Comparison of ENCODE assay signal across 16 cellular contexts in the genomic region with DNA sequence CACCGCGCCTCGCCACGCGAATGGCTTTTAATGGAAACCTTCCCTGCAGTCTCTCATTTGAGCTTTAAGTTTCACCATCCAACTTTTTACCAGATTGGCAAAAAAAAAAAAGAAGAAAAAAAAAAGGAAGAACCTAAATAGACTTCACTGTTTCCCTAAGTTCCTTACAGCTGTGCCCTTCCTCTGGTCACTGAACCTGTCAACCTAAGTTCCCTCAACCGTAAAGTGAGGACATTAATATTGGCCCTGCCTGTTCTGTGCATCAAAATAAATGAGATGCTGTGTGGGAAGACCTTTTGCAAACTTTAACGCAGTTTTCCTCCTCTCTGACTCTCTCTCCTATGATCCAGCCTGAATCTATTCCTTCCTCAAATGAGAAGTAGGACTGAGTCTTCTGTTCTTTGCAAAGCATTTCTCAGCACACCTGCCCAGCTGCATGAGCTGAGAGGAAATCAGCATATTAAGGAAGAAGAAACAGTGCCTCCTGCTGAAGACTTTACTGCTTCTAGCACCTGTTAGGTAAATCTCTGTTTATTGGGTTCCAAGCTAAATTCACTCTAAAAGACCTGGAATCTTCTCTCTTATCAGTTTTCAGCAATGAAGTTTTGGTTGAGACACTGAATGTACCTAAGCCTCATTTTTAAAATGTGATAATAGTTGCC.
DNase-seq lines count a peak whose midpoint lies in the region; ATAC-seq and TF ChIP-seq lines count a peak whose summit lies in the region.
"Had no signal": no experiment of that assay in that cellular context is flagged by ENCODE, and none has a peak within 500 bp of the region (broad histone marks: within the 10 kb centered on the region; RNA-seq: fewer than 3 reads in every experiment).

No MANE protein-coding gene starts in this region.

- peaks cover 0 to 12% (median 4%) of the 10 kb centered on the region in 5 donors for H3K27me3 Mint-ChIP-seq in naive thymus-derived CD4-positive, alpha-beta T cell

- ATAC-seq in naive thymus-derived CD4-positive, alpha-beta T cell = no peak
- ATAC-seq in GM18861 (IDR thresholded peaks at IDR 0.05; ENCODE audit: unreplicated experiment) (no peak), HG03378 (IDR thresholded peaks at IDR 0.05; ENCODE audit: unreplicated experiment) (no peak)
- ATAC-seq: activated CD8-positive, alpha-beta memory T cell treated with anti-CD3 and anti-CD28 coated beads, Interleukin-2, amount 10 ng/mL, durations not matched to agents 7 days and 5 days; T-cell had no signal

- intact Hi-C loops in dorsolateral prefrontal cortex (cut with DNase I) = no loop called here
- intact Hi-C loops in naive thymus-derived CD4-positive, alpha-beta T cell (cut with micrococcal nuclease) = no loop called here

- H3K36me3 ChIP-seq in H7 (replicated peaks; ENCODE audit: control insufficient read depth, insufficient read depth, low read length) = no peaks in the 10 kb centered on the region
- peaks cover 76% of the 10 kb centered on the region for H3K36me3 ChIP-seq in neutrophil
- no peaks in the 10 kb centered on the region for H3K36me3 ChIP-seq in naive thymus-derived CD4-positive, alpha-beta T cell (ENCODE audit: control insufficient read depth in 2 of 3, insufficient read depth in 3 of 3, low read length in 3 of 3)
- H3K36me3 ChIP-seq: vagina had no signal

- peak overlapping the region in 45 of 59 donors; percentile 5 to 96 (median 93) for H3K27ac ChIP-seq in dorsolateral prefrontal cortex
- H3K27ac ChIP-seq in neutrophil = peak overlapping the region; percentile 51
- no peak overlapping the region for H3K27ac ChIP-seq in naive thymus-derived CD4-positive, alpha-beta T cell (ENCODE audit: low read depth, low read length)
- H3K27ac ChIP-seq: stomach, vagina had no signal

- H3K27me3 ChIP-seq in H7 (ENCODE audit: control insufficient read depth, insufficient read depth, low read length) (no peaks in the 10 kb centered on the region), dorsolateral prefrontal cortex (no peaks in the 10 kb centered on the region), neutrophil (no peaks in the 10 kb centered on the region)
- H3K27me3 ChIP-seq in naive thymus-derived CD4-positive, alpha-beta T cell (ENCODE audit: control insufficient read depth in 2 of 2, insufficient read depth in 2 of 2, low read length in 2 of 2) = no peaks in the 10 kb centered on the region
- H3K27me3 ChIP-seq: stomach, vagina had no signal

- peaks cover 0 to 1% (median 0%) of the 10 kb centered on the region in 11 donors for H3K9me3 Mint-ChIP-seq in naive thymus-derived CD4-positive, alpha-beta T cell
- H3K9me3 Mint-ChIP-seq: T-cell had no signal

- H3K4me3 Mint-ChIP-seq in naive thymus-derived CD4-positive, alpha-beta T cell = no peak overlapping the region
- H3K4me3 Mint-ChIP-seq: activated CD8-positive, alpha-beta memory T cell treated with anti-CD3 and anti-CD28 coated beads, Interleukin-2, amount 10 ng/mL, durations not matched to agents 7 days and 5 days; T-cell had no signal

- no peaks in the 10 kb centered on the region for H3K36me3 Mint-ChIP-seq in naive thymus-derived CD4-positive, alpha-beta T cell
- H3K36me3 Mint-ChIP-seq: activated CD8-positive, alpha-beta memory T cell treated with anti-CD3 and anti-CD28 coated beads, Interleukin-2, amount 10 ng/mL, durations not matched to agents 7 days and 5 days; T-cell had no signal

- H3K4me3 ChIP-seq in H7 (ENCODE audit: insufficient read depth, low read depth, low read length) = no peak overlapping the region
- no peak overlapping the region for H3K4me3 ChIP-seq in dorsolateral prefrontal cortex
- H3K4me3 ChIP-seq in neutrophil (ENCODE audit: low read depth in 1 of 2, low read length in 1 of 2) = no peak overlapping the region
- no peak overlapping the region for H3K4me3 ChIP-seq in naive thymus-derived CD4-positive, alpha-beta T cell (ENCODE audit: low read length)
- H3K4me3 ChIP-seq: left ventricle myocardium inferior, stomach, vagina had no signal

- DNase-seq in H7 = peak; percentile 50
- DNase-seq in NOMO-1 (lab: John Stamatoyannopoulos, UW; ENCODE audit: unreplicated experiment in 2 of 2) = peak; percentile 48 to 68
- DNase-seq in dorsolateral prefrontal cortex = no peak
- DNase-seq in naive thymus-derived CD4-positive, alpha-beta T cell = no peak
- DNase-seq: activated CD8-positive, alpha-beta memory T cell treated with anti-CD3 and anti-CD28 coated beads, Interleukin-2, amount 10 ng/mL, durations not matched to agents 7 days and 5 days; cortex of kidney; DMS79; left ventricle myocardium inferior; NCI-H1105 treated with DMSO at 0.1 percent for 48 hours; stomach; T-cell had no signal

- peak overlapping the region in 1 of 9 donors; percentile 42 for H3K27ac Mint-ChIP-seq in naive thymus-derived CD4-positive, alpha-beta T cell
- H3K27ac Mint-ChIP-seq: activated CD8-positive, alpha-beta memory T cell treated with anti-CD3 and anti-CD28 coated beads, Interleukin-2, amount 10 ng/mL, durations not matched to agents 7 days and 5 days; progenitor cell of endocrine pancreas; T-cell had no signal

- H3K9me3 ChIP-seq in neutrophil = no peaks in the 10 kb centered on the region
- no peaks in the 10 kb centered on the region for H3K9me3 ChIP-seq in naive thymus-derived CD4-positive, alpha-beta T cell (ENCODE audit: control insufficient read depth in 2 of 3, low read length in 3 of 3)
- H3K9me3 ChIP-seq: left ventricle myocardium inferior, stomach, vagina had no signal

- TF ChIP-seq CTCF in dorsolateral prefrontal cortex (IDR thresholded peaks at IDR 0.05 in 54 of 56, conservative IDR thresholded peaks at IDR 0.05 in 2 of 56; ENCODE audit: low read depth in 1 of 56, partially characterized antibody in 56 of 56) = no peak
- no peak for TF ChIP-seq CTCF in neutrophil (IDR thresholded peaks at IDR 0.05)

- peaks cover 0 to 2% (median 0%) of the 10 kb centered on the region in 7 donors for H3K4me1 Mint-ChIP-seq in naive thymus-derived CD4-positive, alpha-beta T cell
- H3K4me1 Mint-ChIP-seq: activated CD8-positive, alpha-beta memory T cell treated with anti-CD3 and anti-CD28 coated beads, Interleukin-2, amount 10 ng/mL, durations not matched to agents 7 days and 5 days had no signal

- POLR2A ChIA-PET in naive thymus-derived CD4-positive, alpha-beta T cell (lab: Charles Lee) = no interaction called here

- CTCF ChIA-PET in naive thymus-derived CD4-positive, alpha-beta T cell (lab: Charles Lee) = interaction anchor here (0.6 kb wide), 1 partner anchor 22 kb away, joined by 3 read pairs; no protein-coding TSS in a partner anchor

- H3K4me1 ChIP-seq in neutrophil (ENCODE audit: control insufficient read depth in 1 of 2, insufficient read depth in 1 of 2, low read depth in 1 of 2, low read length in 1 of 2) = no peaks in the 10 kb centered on the region
- no peaks in the 10 kb centered on the region for H3K4me1 ChIP-seq in naive thymus-derived CD4-positive, alpha-beta T cell (ENCODE audit: control insufficient read depth in 2 of 2, insufficient read depth in 2 of 2, low read length in 2 of 2)

Comparison
In these comparisons a context has a peak if more than half of its experiments do, and no peak if none do; other contexts are left out.
1. DNase-seq: peak in H7 (single experiment) and NOMO-1 (2 of 2); none in dorsolateral prefrontal cortex (0 of 10) and naive thymus-derived CD4-positive, alpha-beta T cell (0 of 9).